In the genomic region with DNA sequence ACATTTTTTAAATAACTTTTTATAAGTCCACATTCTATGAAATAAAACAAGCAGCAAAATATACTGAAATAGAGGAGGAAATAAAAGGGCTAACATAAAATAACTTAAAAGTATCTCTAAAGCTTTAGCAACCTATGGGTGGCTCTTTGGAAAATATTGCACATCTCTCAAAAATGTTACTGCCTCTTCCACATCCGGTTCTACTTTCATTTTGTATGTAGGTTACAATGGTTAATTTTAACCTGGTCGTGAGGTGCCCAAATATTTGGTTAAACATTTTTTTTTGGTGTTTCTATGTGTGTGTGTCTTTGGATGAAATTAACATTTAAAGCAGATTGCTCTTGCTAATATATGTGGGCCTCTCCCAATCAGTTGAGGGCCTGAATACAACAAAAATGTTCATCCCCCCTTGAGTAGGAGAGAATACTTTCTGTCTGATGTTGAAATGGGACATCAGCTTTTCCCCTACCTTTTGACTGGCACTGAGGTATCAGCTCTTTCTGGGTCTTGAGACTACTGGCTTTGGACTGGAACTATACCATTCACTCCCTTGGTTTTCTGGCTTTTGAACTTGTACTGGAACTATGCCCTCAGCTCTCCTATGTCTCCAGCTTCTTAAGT, we compare ENCODE assay signal across 22 cellular contexts.
A peak's percentile ranks its signal among the peaks of the same experiment; 100 is the strongest.
DNase-seq lines count a peak whose midpoint lies in the region; ATAC-seq and TF ChIP-seq lines count a peak whose summit lies in the region.
"Had no signal": no experiment of that assay in that cellular context is flagged by ENCODE, and none has a peak within 500 bp of the region (broad histone marks: within the 10 kb centered on the region; RNA-seq: fewer than 3 reads in every experiment).

No MANE protein-coding gene starts in this region.

- POLR2A ChIA-PET in PC-3 (lab: Charles Lee; ENCODE audit: unreplicated experiment), result no interaction called here
- POLR2A ChIA-PET in CD4-positive, alpha-beta memory T cell (lab: Charles Lee; ENCODE audit: partially characterized antibody), result no interaction called here

- H3K36me3 ChIP-seq in PC-3 (ENCODE audit: low read depth, low read length), result no peaks in the 10 kb centered on the region
- no peaks in the 10 kb centered on the region for H3K36me3 ChIP-seq in CD4-positive, alpha-beta memory T cell (ENCODE audit: insufficient read depth, low read length)
- H3K36me3 ChIP-seq: adrenal gland, colonic mucosa, esophagus muscularis mucosa, uterus had no signal

- DNase-seq in PC-3 (peak; percentile 24), GM10266 (ENCODE audit: extremely low spot score) (no peak), OCI-M2 (lab: John Stamatoyannopoulos, UW; ENCODE audit: unreplicated experiment) (no peak)
- DNase-seq in CD4-positive, alpha-beta memory T cell, result no peak
- DNase-seq: activated CD4-positive, alpha-beta T cell treated with anti-CD3 and anti-CD28 coated beads for 4 hours; activated T-cell treated with anti-CD3 and anti-CD28 coated beads, Interleukin-2, amount 50 U/mL, for 48 hours; adrenal gland; colonic mucosa; DMS53; NCI-H1436 treated with DMSO at 0.1 percent for 48 hours; NCI-H446 treated with DMSO at 0.1 percent for 48 hours; stimulated activated CD4-positive, alpha-beta T cell treated with anti-CD3 and anti-CD28 coated beads, Interleukin-4, amount 100 ng/mL, for 4 hours; stimulated activated naive B cell treated with anti-CD40 and anti-IgM and Interleukin-4, amounts not matched to agents 10 μg/mL and 1 μg/mL and 100 μg/mL, for 72 hours; T-helper 17 cell; uterus had no signal

- no peak overlapping the region for H3K27ac ChIP-seq in PC-3 (ENCODE audit: low read length)
- no peak overlapping the region for H3K27ac ChIP-seq in CD4-positive, alpha-beta memory T cell (ENCODE audit: low read depth, low read length)
- H3K27ac ChIP-seq: adrenal gland, colonic mucosa, esophagus muscularis mucosa, hepatocyte, uterus had no signal

- no peaks in the 10 kb centered on the region for H4K20me1 ChIP-seq in PC-3 (ENCODE audit: low read length)

- peak; percentile 88 for ATAC-seq in GM18517 (IDR thresholded peaks at IDR 0.05; ENCODE audit: unreplicated experiment)
- ATAC-seq in GM21717 (IDR thresholded peaks at IDR 0.05; ENCODE audit: unreplicated experiment), result peak; percentile 73
- peak; percentile 76 for ATAC-seq in HG03135 (IDR thresholded peaks at IDR 0.05; ENCODE audit: unreplicated experiment)
- no peak for ATAC-seq in PC-3
- ATAC-seq in HG03439 (IDR thresholded peaks at IDR 0.05; ENCODE audit: unreplicated experiment), result no peak
- ATAC-seq: stimulated activated naive B cell treated with anti-CD40 and anti-IgM and Interleukin-4, amounts not matched to agents 10 μg/mL and 1 μg/mL and 100 μg/mL, for 72 hours; T-helper 17 cell had no signal

- no peak overlapping the region for H3K9ac ChIP-seq in PC-3 (ENCODE audit: low read length)

- intact Hi-C loops in PC-3 (cut with micrococcal nuclease), result no loop called here
- intact Hi-C loops in CD4-positive, alpha-beta memory T cell (cut with micrococcal nuclease), result no loop called here

- H3K36me3 Mint-ChIP-seq in CD4-positive, alpha-beta memory T cell, result no peaks in the 10 kb centered on the region

- H3K4me3 Mint-ChIP-seq in CD4-positive, alpha-beta memory T cell, result peak overlapping the region in 1 of 8 donors; percentile 2
- H3K4me3 Mint-ChIP-seq: B cell; stimulated activated naive B cell treated with anti-CD40 and anti-IgM and Interleukin-4, amounts not matched to agents 10 μg/mL and 1 μg/mL and 100 μg/mL, for 72 hours; T-helper 17 cell had no signal

- CTCF ChIA-PET in PC-3 (lab: Charles Lee), result no interaction called here
- CTCF ChIA-PET in CD4-positive, alpha-beta memory T cell (lab: Charles Lee; ENCODE audit: partially characterized antibody), result no interaction called here

- no peak overlapping the region for H3K4me2 ChIP-seq in PC-3 (ENCODE audit: low read length)
- H3K4me2 ChIP-seq: hepatocyte had no signal

- H3K27me3 ChIP-seq in PC-3 (ENCODE audit: low read length), result no peaks in the 10 kb centered on the region
- H3K27me3 ChIP-seq in CD4-positive, alpha-beta memory T cell (ENCODE audit: insufficient read depth, low read length), result no peaks in the 10 kb centered on the region
- H3K27me3 ChIP-seq: adrenal gland, colonic mucosa, esophagus muscularis mucosa, hepatocyte, uterus had no signal

- no peaks in the 10 kb centered on the region for H3F3A ChIP-seq in PC-3 (ENCODE audit: low read length, unreplicated experiment)

- no peaks in the 10 kb centered on the region for H3K9me3 ChIP-seq in PC-3 (ENCODE audit: low read length)
- H3K9me3 ChIP-seq in CD4-positive, alpha-beta memory T cell (ENCODE audit: control insufficient read depth in 1 of 2, low read length in 2 of 2), result no peaks in the 10 kb centered on the region
- H3K9me3 ChIP-seq: adrenal gland, colonic mucosa, esophagus muscularis mucosa, uterus had no signal

- peak overlapping the region; percentile 61; the same call in 1 of the 2 replicates for H2AFZ ChIP-seq in PC-3 (ENCODE audit: low read length)
- H2AFZ ChIP-seq: hepatocyte had no signal

- H3K27ac Mint-ChIP-seq in CD4-positive, alpha-beta memory T cell, result no peak overlapping the region
- H3K27ac Mint-ChIP-seq: B cell; stimulated activated naive B cell treated with anti-CD40 and anti-IgM and Interleukin-4, amounts not matched to agents 10 μg/mL and 1 μg/mL and 100 μg/mL, for 72 hours; T-helper 17 cell had no signal

- no peaks in the 10 kb centered on the region for H3K79me2 ChIP-seq in PC-3 (ENCODE audit: low read length)
- H3K79me2 ChIP-seq: hepatocyte had no signal

- H3K4me1 Mint-ChIP-seq in CD4-positive, alpha-beta memory T cell, result no peaks in the 10 kb centered on the region
- H3K4me1 Mint-ChIP-seq: B cell; stimulated activated naive B cell treated with anti-CD40 and anti-IgM and Interleukin-4, amounts not matched to agents 10 μg/mL and 1 μg/mL and 100 μg/mL, for 72 hours; T-helper 17 cell had no signal

- no TSS peak for BruUV-seq in PC-3 (replicated peaks; lab: Mats Ljungman, UMichigan)

- H3K4me1 ChIP-seq in PC-3 (ENCODE audit: insufficient read depth, low read length), result no peaks in the 10 kb centered on the region; the same call in 1 of the 2 replicates
- H3K4me1 ChIP-seq in CD4-positive, alpha-beta memory T cell (ENCODE audit: insufficient read depth, low read length), result no peaks in the 10 kb centered on the region
- H3K4me1 ChIP-seq: adrenal gland, colonic mucosa, esophagus muscularis mucosa, uterus had no signal

- H3K9me2 ChIP-seq in PC-3 (replicated peaks; ENCODE audit: low read length), result no peaks in the 10 kb centered on the region

- no peaks in the 10 kb centered on the region for H3K27me3 Mint-ChIP-seq in CD4-positive, alpha-beta memory T cell
- H3K27me3 Mint-ChIP-seq: B cell; stimulated activated naive B cell treated with anti-CD40 and anti-IgM and Interleukin-4, amounts not matched to agents 10 μg/mL and 1 μg/mL and 100 μg/mL, for 72 hours; T-helper 17 cell had no signal

- H3K4me3 ChIP-seq in PC-3 (ENCODE audit: low read length), result no peak overlapping the region
- H3K4me3 ChIP-seq in CD4-positive, alpha-beta memory T cell (ENCODE audit: low read length in 2 of 2), result no peak overlapping the region
- H3K4me3 ChIP-seq: adrenal gland, colonic mucosa, esophagus muscularis mucosa, hepatocyte, uterus had no signal

- TF ChIP-seq CTCF in PC-3 (conservative IDR thresholded peaks at IDR 0.05; ENCODE audit: low read depth, low read length), result no peak
- no peak for TF ChIP-seq CTCF in GM10266 (IDR thresholded peaks at IDR 0.05; ENCODE audit: control insufficient read depth, insufficient read depth, low read depth, missing control alignments)

- peaks cover 0 to 3% (median 0%) of the 10 kb centered on the region in 8 donors for H3K9me3 Mint-ChIP-seq in CD4-positive, alpha-beta memory T cell
- H3K9me3 Mint-ChIP-seq: stimulated activated naive B cell treated with anti-CD40 and anti-IgM and Interleukin-4, amounts not matched to agents 10 μg/mL and 1 μg/mL and 100 μg/mL, for 72 hours had no signal

Comparison
In these comparisons a context has a peak if more than half of its experiments do, and no peak if none do; other contexts are left out.
1. ATAC-seq: peak in GM18517 (single experiment), GM21717 (single experiment) and HG03135 (single experiment); none in PC-3 (single experiment) and HG03439 (single experiment).